ENCODE assay signal across 1 cellular context in the genomic region with DNA sequence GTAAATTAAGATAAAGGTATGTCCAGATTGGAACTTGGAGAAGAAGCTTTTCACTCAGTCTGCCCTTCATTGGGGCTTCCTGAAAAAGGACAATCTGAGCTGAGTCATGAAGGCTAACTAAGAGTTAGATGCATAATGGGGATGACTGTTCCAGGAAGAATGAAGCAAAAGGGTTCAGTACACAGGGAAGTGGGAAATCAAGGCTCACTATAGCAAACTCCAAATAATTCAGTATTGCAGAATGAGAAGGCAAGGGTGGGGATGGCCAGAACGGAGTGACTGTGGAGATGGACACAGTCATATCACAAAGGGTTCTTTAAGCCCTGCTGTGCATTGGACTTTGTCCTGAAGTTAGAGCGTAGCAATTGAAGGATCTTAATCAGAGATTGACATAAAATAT.
TF ChIP-seq lines count a peak whose summit lies in the region.

No MANE protein-coding gene starts in this region.

TF ChIP-seq in IMR-90, 13 proteins besides CTCF, POLR2A, EP300 and RAD21 (continued from another document):
- TF ChIP-seq CHD1 (IDR thresholded peaks at IDR 0.05; ENCODE audit: low read depth, low read length) (no peak), MXI1 (IDR thresholded peaks at IDR 0.05; ENCODE audit: borderline replicate concordance, low read depth, low read length) (no peak), SMC3 (IDR thresholded peaks at IDR 0.05; ENCODE audit: low read depth, low read length) (no peak)
- TF ChIP-seq, protein P1, sequence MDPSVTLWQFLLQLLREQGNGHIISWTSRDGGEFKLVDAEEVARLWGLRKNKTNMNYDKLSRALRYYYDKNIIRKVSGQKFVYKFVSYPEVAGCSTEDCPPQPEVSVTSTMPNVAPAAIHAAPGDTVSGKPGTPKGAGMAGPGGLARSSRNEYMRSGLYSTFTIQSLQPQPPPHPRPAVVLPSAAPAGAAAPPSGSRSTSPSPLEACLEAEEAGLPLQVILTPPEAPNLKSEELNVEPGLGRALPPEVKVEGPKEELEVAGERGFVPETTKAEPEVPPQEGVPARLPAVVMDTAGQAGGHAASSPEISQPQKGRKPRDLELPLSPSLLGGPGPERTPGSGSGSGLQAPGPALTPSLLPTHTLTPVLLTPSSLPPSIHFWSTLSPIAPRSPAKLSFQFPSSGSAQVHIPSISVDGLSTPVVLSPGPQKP (IDR thresholded peaks at IDR 0.05; ENCODE audit: borderline replicate concordance, low read depth, low read length): no peak
TF ChIP-seq in IMR-90: peak in this region for 2.
